28 cellular contexts compared by ENCODE assay signal in genomic region chr2:45332567-45332966, GRCh38.
DNase-seq lines count a peak whose midpoint lies in the region; ATAC-seq, FAIRE-seq and TF ChIP-seq lines count a peak whose summit lies in the region.
"Had no signal": no experiment of that assay in that cellular context is flagged by ENCODE, and none has a peak within 500 bp of the region (broad histone marks: within the 10 kb centered on the region; RNA-seq: fewer than 3 reads in every experiment).

No MANE protein-coding gene starts in this region.

- TF ChIP-seq CTCF in H1 (IDR thresholded peaks at IDR 0.05; ENCODE audit: control extremely low read depth in 1 of 3, insufficient read depth in 1 of 3, low read depth in 1 of 3, low read length in 3 of 3) (no peak), HepG2 (CRISPR knock-in tag; IDR thresholded peaks at IDR 0.05) (no peak)

- H2AFZ ChIP-seq in H1 (ENCODE audit: low read length) (no peak overlapping the region), HepG2 (ENCODE audit: low read length) (no peak overlapping the region)

- 0 out of 2 replicates have a peak overlapping the region, but pooled peaks have one; percentile 31 for H2BK12ac ChIP-seq in H1 (ENCODE audit: low read depth, low read length)

- TF ChIP-seq EP300 in H1 (IDR thresholded peaks at IDR 0.05; ENCODE audit: borderline replicate concordance in 1 of 2, low read depth in 2 of 2, low read length in 2 of 2), result no peak
- no peak for TF ChIP-seq EP300 in HepG2 (IDR thresholded peaks at IDR 0.05; ENCODE audit: low read depth in 2 of 2, low read length in 2 of 2)
- TF ChIP-seq EP300 in HepG2 (CRISPR knock-in tag; IDR thresholded peaks at IDR 0.05; ENCODE audit: borderline replicate concordance), result no peak

- H3K79me1 ChIP-seq in H1 (ENCODE audit: low read depth, low read length), result no peaks in the 10 kb centered on the region

- intact Hi-C loops in HepG2 (cut with micrococcal nuclease; ENCODE audit: unreplicated experiment), result no loop called here

- POLR2A ChIA-PET in H1 (lab: Charles Lee; ENCODE audit: partially characterized antibody), result no interaction called here
- POLR2A ChIA-PET in HepG2 (lab: Yijun Ruan, JAX), result interaction anchor here (1.6 to 4.2 kb wide), 2 partner anchors 32 to 59 kb away, joined by 4 to 22 read pairs; no protein-coding TSS in a partner anchor

- TF ChIP-seq POLR2A in H1 (IDR thresholded peaks at IDR 0.05; ENCODE audit: control extremely low read depth in 1 of 2, low read depth in 2 of 2, low read length in 2 of 2) (no peak), HepG2 (IDR thresholded peaks at IDR 0.05; ENCODE audit: insufficient read depth in 1 of 2, low read depth in 2 of 2, low read length in 2 of 2) (no peak), erythroblast (IDR thresholded peaks at IDR 0.05; ENCODE audit: low read length) (no peak)

- H2BK5ac ChIP-seq in H1 (ENCODE audit: low read depth, low read length), result no peak overlapping the region

- H2BK15ac ChIP-seq in H1 (ENCODE audit: low read length), result no peak overlapping the region

- FAIRE-seq in H1 (lab: Jason Lieb, UNC) (no peak), HepG2 (lab: Jason Lieb, UNC) (no peak)
- FAIRE-seq: A549, GM12878, GM19239, RCC 7860 had no signal

- H3K27ac ChIP-seq in H1 (ENCODE audit: low read depth, low read length) (no peak overlapping the region), HepG2 (ENCODE audit: extremely low read length, insufficient read depth, low read length) (no peak overlapping the region)
- H3K27ac ChIP-seq: A549, HL-60, SK-N-MC had no signal

- no peak overlapping the region for H3K23ac ChIP-seq in H1 (ENCODE audit: insufficient read length)

- no peaks in the 10 kb centered on the region for H3K23me2 ChIP-seq in H1 (ENCODE audit: low read depth, low read length)

- peak overlapping the region; percentile 68 for H4K91ac ChIP-seq in H1 (replicated peaks; ENCODE audit: insufficient read length, low read length)

- H3K27me3 ChIP-seq in H1 (replicated peaks in 1 of 4; ENCODE audit: control insufficient read depth in 3 of 4, extremely low read depth in 1 of 4, insufficient read depth in 3 of 4, low read length in 3 of 4) (no peaks in the 10 kb centered on the region; a peak in 1 of 7 replicates), HepG2 (ENCODE audit: control insufficient read depth in 1 of 2, insufficient read depth in 2 of 2, low read length in 2 of 2) (peaks cover 2 to 55% of the 10 kb centered on the region in 2 experiments; a peak in 4 of 5 replicates)
- H3K27me3 ChIP-seq: MG63 had no signal

- H2BK120ac ChIP-seq in H1 (replicated peaks; ENCODE audit: low read depth, low read length), result no peak overlapping the region

- ATAC-seq in HepG2, result 0 out of 3 replicates have a peak, but pooled peaks have one; percentile 7
- ATAC-seq: A549, GM12878, HCT116 had no signal

- H4K20me1 ChIP-seq in H1 (replicated peaks in 1 of 2; ENCODE audit: control insufficient read depth in 1 of 2, insufficient read depth in 2 of 2, low read length in 2 of 2), result no peaks in the 10 kb centered on the region
- no peaks in the 10 kb centered on the region for H4K20me1 ChIP-seq in HepG2 (ENCODE audit: insufficient read depth, low read length)

- TF ChIP-seq RAD21 in H1 (IDR thresholded peaks at IDR 0.05 in 1 of 2, conservative IDR thresholded peaks at IDR 0.05 in 1 of 2; ENCODE audit: low read depth in 2 of 2, low read length in 2 of 2) (no peak), HepG2 (CRISPR knock-in tag; IDR thresholded peaks at IDR 0.05) (no peak)

- no peak overlapping the region for H3K9ac ChIP-seq in H1 (replicated peaks in 1 of 4; ENCODE audit: extremely low read depth in 1 of 4, low read depth in 3 of 4, low read length in 3 of 4)
- no peak overlapping the region for H3K9ac ChIP-seq in HepG2 (ENCODE audit: insufficient read depth, low read depth, low read length)

- in situ Hi-C loops in HepG2 (cut with HindIII; ENCODE audit: extremely low pct_ligation_motif_present, low pct_unique_long_range_greater_than_20kb), result no loop called here

- H3K4me1 ChIP-seq in H1 (replicated peaks in 1 of 4; ENCODE audit: control insufficient read depth in 3 of 4, insufficient read depth in 4 of 4, low read length in 3 of 4), result peaks cover 0 to 5% (median 3%) of the 10 kb centered on the region in 4 experiments; a peak in 3 of 7 replicates
- H3K4me1 ChIP-seq in HepG2 (ENCODE audit: insufficient read depth, low read length), result peaks cover 49% of the 10 kb centered on the region

- no peak overlapping the region for H4K5ac ChIP-seq in H1 (ENCODE audit: insufficient read length, low read depth, low read length)

- H3K79me2 ChIP-seq in H1 (ENCODE audit: control insufficient read depth in 1 of 2, insufficient read depth in 2 of 2, low read length in 2 of 2) (no peaks in the 10 kb centered on the region), HepG2 (ENCODE audit: insufficient read depth, low read length) (no peaks in the 10 kb centered on the region)

- 90% methylated on average over 1 of the region's 1 CpG; no CpG with 5 or more reads in 1 of the 2 experiments for WGBS in H1 (ENCODE audit: extremely low coverage in 1 of 2, insufficient coverage in 1 of 2, insufficient read length in 1 of 2, insufficient replicate concordance in 2 of 2, low coverage in 1 of 2, low lambda C conversion rate in 2 of 2, missing lambda C conversion rate in 1 of 2), 2 experiments
- 0% methylated on average over 1 of the region's 1 CpG for WGBS in HepG2 (ENCODE audit: low lambda C conversion rate)

- no peak overlapping the region for H3K56ac ChIP-seq in H1 (replicated peaks; ENCODE audit: insufficient read length, low read depth, low read length)

- H2AK5ac ChIP-seq in H1 (ENCODE audit: low read depth, low read length), result no peak overlapping the region

- H2BK20ac ChIP-seq in H1 (ENCODE audit: low read length), result no peak overlapping the region

- no peak overlapping the region for H3K14ac ChIP-seq in H1 (ENCODE audit: insufficient read length)

- H3K36me3 ChIP-seq in H1 (ENCODE audit: control insufficient read depth in 2 of 4, insufficient read depth in 4 of 4, low read length in 3 of 4) (no peaks in the 10 kb centered on the region), HepG2 (replicated peaks in 1 of 2; ENCODE audit: control insufficient read depth in 1 of 2, insufficient read depth in 2 of 2, low read length in 2 of 2) (no peaks in the 10 kb centered on the region)
- H3K36me3 ChIP-seq: MG63 had no signal

- peak overlapping the region; percentile 9; the same call in 1 of the 2 replicates for H3K18ac ChIP-seq in H1 (ENCODE audit: extremely low read depth, low read length)

- no peak overlapping the region for H3K4ac ChIP-seq in H1 (replicated peaks; ENCODE audit: insufficient read length, low read depth, low read length)

- H3K4me3 ChIP-seq in H1 (ENCODE audit: extremely low read depth in 1 of 4, insufficient read depth in 2 of 4, low read depth in 3 of 4, low read length in 4 of 4) (no peak overlapping the region), HepG2 (replicated peaks in 1 of 3; ENCODE audit: insufficient read depth in 1 of 3, low read depth in 2 of 3, low read length in 3 of 3) (peak overlapping the region in 1 of 3 experiments; percentile 18; a peak in 1 of 6 replicates)
- H3K4me3 ChIP-seq: A549, GM12878, MG63, SK-N-MC had no signal

- no TSS peak for BruUV-seq in HepG2 (replicated peaks; lab: Mats Ljungman, UMichigan)

- no peaks in the 10 kb centered on the region for H3K9me3 ChIP-seq in H1 (ENCODE audit: insufficient read depth in 2 of 2, low read depth in 1 of 2, low read length in 1 of 2)
- no peaks in the 10 kb centered on the region for H3K9me3 ChIP-seq in HepG2 (ENCODE audit: low read length)
- H3K9me3 ChIP-seq: A549, MG63 had no signal

- peak; percentile 19 for DNase-seq in HuH-7.5 (ENCODE audit: low spot score)
- DNase-seq in H1 (ENCODE audit: low read depth in 1 of 2, low spot score in 2 of 2), result no peak
- peak; percentile 11 for DNase-seq in HepG2 (ENCODE audit: low spot score)
- peak; percentile 79 for DNase-seq in renal cortical epithelial cell (ENCODE audit: low read depth)
- DNase-seq in DMS79 (lab: John Stamatoyannopoulos, UW), result no peak
- no peak for DNase-seq in NCI-H510A treated with DMSO at 0.1 percent for 48 hours (lab: John Stamatoyannopoulos, UW)
- no peak for DNase-seq in erythroblast (lab: John Stamatoyannopoulos, UW)
- DNase-seq: C1 segment of cervical spinal cord; CD4-positive, alpha-beta memory T cell; COR-L47; EL; GDM1; KG1; MG63; NCI-H1105 treated with DMSO at 0.1 percent for 48 hours; NCI-H1694; NCI-H2029 treated with DMSO at 0.1 percent for 48 hours; NCI-H2227 treated with DMSO at 0.1 percent for 48 hours; NCI-H69; SIG-M5; SW 1271 had no signal

- H3K4me2 ChIP-seq in H1 (ENCODE audit: insufficient read depth in 1 of 2, low read depth in 2 of 2, low read length in 2 of 2) (no peak overlapping the region), HepG2 (ENCODE audit: low read depth, low read length) (peak overlapping the region; percentile 30)
- H3K4me2 ChIP-seq: A549 had no signal

- CTCF ChIA-PET in H1 (lab: Charles Lee; ENCODE audit: partially characterized antibody), result interaction anchor here (0.9 to 1.4 kb wide), 2 partner anchors 13 to 16 kb away, joined by 3 to 4 read pairs; no protein-coding TSS in a partner anchor
- CTCF ChIA-PET in HepG2 (lab: Yijun Ruan, JAX; ENCODE audit: low intra/inter-chr PET ratio, low total read pairs), result no interaction called here

- no peak overlapping the region for H4K8ac ChIP-seq in H1 (ENCODE audit: extremely low read depth, insufficient read depth, low read length)

TF ChIP-seq in H1, 55 proteins besides CTCF, POLR2A, EP300 and RAD21 (continues in another document):
- TF ChIP-seq EZH2 (IDR thresholded peaks at IDR 0.05; ENCODE audit: low read depth, low read length, severe bottlenecking), result no peak
- no peak for TF ChIP-seq POLR2AphosphoS5 (IDR thresholded peaks at IDR 0.05; ENCODE audit: low read depth, low read length)
- no peak for TF ChIP-seq GTF2F1 (IDR thresholded peaks at IDR 0.05; ENCODE audit: borderline replicate concordance, low read depth, low read length)
- no peak for TF ChIP-seq ZNF274 (IDR thresholded peaks at IDR 0.05; ENCODE audit: borderline replicate concordance, extremely low read depth, low read length)
- no peak for TF ChIP-seq FOSL1 (IDR thresholded peaks at IDR 0.05; ENCODE audit: insufficient read depth, low read depth, low read length)
- TF ChIP-seq JUND (IDR thresholded peaks at IDR 0.05; ENCODE audit: low read length), result no peak
- TF ChIP-seq RFX5 (IDR thresholded peaks at IDR 0.05; ENCODE audit: borderline replicate concordance, low read depth, low read length), result no peak

TF ChIP-seq in HepG2, 621 proteins besides CTCF, POLR2A, EP300 and RAD21 (continues in another document):
- TF ChIP-seq BCL6 (CRISPR knock-in tag; IDR thresholded peaks at IDR 0.05), result peak; percentile 92
- peak; percentile 38; the same call in 1 of the 2 replicates for TF ChIP-seq ELF3 (CRISPR knock-in tag; IDR thresholded peaks at IDR 0.05)
- peak; percentile 27; the same call in 1 of the 2 replicates for TF ChIP-seq SALL1 (CRISPR knock-in tag; IDR thresholded peaks at IDR 0.05)
- no peak for TF ChIP-seq ZNF749 (CRISPR knock-in tag; IDR thresholded peaks at IDR 0.05; ENCODE audit: borderline replicate concordance)
- TF ChIP-seq PAF1 (CRISPR knock-in tag; IDR thresholded peaks at IDR 0.05), result no peak
- TF ChIP-seq PHF21A (CRISPR knock-in tag; IDR thresholded peaks at IDR 0.05), result peak; percentile 28; the same call in 1 of the 2 replicates
- TF ChIP-seq ZNF317 (CRISPR knock-in tag; IDR thresholded peaks at IDR 0.05), result no peak

Comparison
In these comparisons a context has a peak if more than half of its experiments do, and no peak if none do; other contexts are left out.
1. DNase-seq: peak in HuH-7.5 (single experiment), HepG2 (single experiment) and renal cortical epithelial cell (single experiment); none in H1 (0 of 2), DMS79 (single experiment), NCI-H510A treated with DMSO at 0.1 percent for 48 hours (single experiment) and erythroblast (0 of 2).